In genomic region chr7:133282094-133282493, GRCh38 we compare ENCODE assay signal across 18 cellular contexts.
"Had no signal": no experiment of that assay in that cellular context is flagged by ENCODE, and none has a peak within 500 bp of the region (broad histone marks: within the 10 kb centered on the region; RNA-seq: fewer than 3 reads in every experiment).

No MANE protein-coding gene starts in this region.

- H3K27ac ChIP-seq: esophagus squamous epithelium, left ventricle myocardium inferior, lower lobe of right lung, tibial artery, upper lobe of right lung, vagina had no signal

- H3K27ac Mint-ChIP-seq: immature natural killer cell; nephron; stimulated activated effector memory CD8-positive, alpha-beta T cell treated with anti-CD3 and anti-CD28 coated beads, Interleukin-12 subunit alpha, Interleukin-12 subunit beta, amount 100 ng/mL, for 72 hours had no signal

- H3K4me1 Mint-ChIP-seq: nephron had no signal

- H3K27me3 Mint-ChIP-seq: naive B cell had no signal

- ATAC-seq: lower lobe of right lung; right cardiac atrium; stimulated activated effector memory CD8-positive, alpha-beta T cell treated with anti-CD3 and anti-CD28 coated beads, Interleukin-12 subunit alpha, Interleukin-12 subunit beta, amount 100 ng/mL, for 72 hours; stimulated activated naive CD8-positive, alpha-beta T cell treated with anti-CD3 and anti-CD28 coated beads, Interleukin-15, Interleukin-2, amounts not matched to agents 100 U/mL and 50 U/mL, for 24 hours; upper lobe of right lung had no signal

- FAIRE-seq: keratinocyte had no signal

- H3K4me3 ChIP-seq: esophagus squamous epithelium, left ventricle myocardium inferior, lower lobe of right lung, tibial artery, upper lobe of right lung, vagina had no signal

- H3K4me1 ChIP-seq: esophagus squamous epithelium, lower lobe of right lung, tibial artery, upper lobe of right lung, vagina had no signal

- H3K27me3 ChIP-seq: esophagus squamous epithelium, tibial artery, upper lobe of right lung, vagina had no signal

- H3K4me3 Mint-ChIP-seq: immature natural killer cell; naive B cell; nephron; stimulated activated effector memory CD8-positive, alpha-beta T cell treated with anti-CD3 and anti-CD28 coated beads, Interleukin-12 subunit alpha, Interleukin-12 subunit beta, amount 100 ng/mL, for 72 hours had no signal

- H3K9me3 ChIP-seq: esophagus squamous epithelium, left ventricle myocardium inferior, lower lobe of right lung, tibial artery, upper lobe of right lung, vagina had no signal

- DNase-seq: dermis blood vessel endothelial cell; esophagus squamous epithelium; foreskin fibroblast; immature natural killer cell; left ventricle myocardium inferior; lower lobe of right lung; mesenchymal stem cell; naive B cell; right cardiac atrium; stimulated activated CD4-positive, alpha-beta T cell treated with anti-CD3 and anti-CD28 coated beads, Interleukin-4, amount 100 ng/mL, for 1 hour; stimulated activated CD8-positive, alpha-beta memory T cell treated with anti-CD3 and anti-CD28 coated beads, Interleukin-4, amount 100 ng/mL, for 48 hours; stimulated activated naive CD8-positive, alpha-beta T cell treated with anti-CD3 and anti-CD28 coated beads, Interleukin-15, Interleukin-2, amounts not matched to agents 100 U/mL and 50 U/mL, for 24 hours; tibial artery; upper lobe of right lung had no signal
